In the genomic region with DNA sequence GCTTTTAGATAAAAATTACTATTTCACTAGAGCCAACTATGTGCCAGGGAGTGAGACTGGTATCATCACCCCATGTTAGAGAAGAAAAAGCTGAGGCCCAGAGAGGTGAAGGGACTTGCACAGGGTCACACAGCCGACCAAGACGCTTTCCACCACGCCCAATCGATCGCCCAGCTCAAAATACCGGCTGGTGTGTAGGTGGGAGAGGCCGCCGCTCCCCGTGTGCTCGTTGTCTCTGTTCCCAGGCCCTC, we compare ENCODE assay signal across 8 cellular contexts. TPM values are rescaled to one million over a fixed set of nuclear protein-coding genes. Genes with fewer than 3 reads are reported as not detected.
A peak's percentile ranks its signal among the peaks of the same experiment; 100 is the strongest.
DNase-seq lines count a peak whose midpoint lies in the region; ATAC-seq, FAIRE-seq and TF ChIP-seq lines count a peak whose summit lies in the region.

No MANE protein-coding gene starts in this region.

- no peak for TF ChIP-seq POLR2A in H1 (IDR thresholded peaks at IDR 0.05; ENCODE audit: control extremely low read depth in 1 of 2, low read depth in 2 of 2, low read length in 2 of 2)

- peak overlapping the region; percentile 84 to 91 (median 89) for H3K4me3 Mint-ChIP-seq in CD4-positive, CD25-positive, alpha-beta regulatory T cell
- H3K4me3 Mint-ChIP-seq in neural progenitor cell, result peak overlapping the region; percentile 82

- H3K9me3 ChIP-seq in CD4-positive, CD25-positive, alpha-beta regulatory T cell (ENCODE audit: control insufficient read depth in 2 of 2, low read length in 2 of 2), result peaks cover 5 to 6% of the 10 kb centered on the region in 2 experiments
- peaks cover 4% of the 10 kb centered on the region; the same call in 1 of the 2 replicates for H3K9me3 ChIP-seq in PC-9 (ENCODE audit: insufficient read depth, low read depth)
- no peaks in the 10 kb centered on the region for H3K9me3 ChIP-seq in H1 (ENCODE audit: insufficient read depth in 2 of 2, low read depth in 1 of 2, low read length in 1 of 2)
- no peaks in the 10 kb centered on the region for H3K9me3 ChIP-seq in neural progenitor cell (ENCODE audit: low read depth)

- H3K27ac Mint-ChIP-seq in CD4-positive, CD25-positive, alpha-beta regulatory T cell, result peak overlapping the region; percentile 95 to 99 (median 95)
- no peak overlapping the region for H3K27ac Mint-ChIP-seq in neural progenitor cell

- H3K4me2 ChIP-seq in PC-9, result peak overlapping the region; percentile 78
- H3K4me2 ChIP-seq in H1 (ENCODE audit: insufficient read depth in 1 of 2, low read depth in 2 of 2, low read length in 2 of 2), result peak overlapping the region; percentile 71 to 92
- H3K4me2 ChIP-seq in neural progenitor cell, result peak overlapping the region; percentile 83

- H2BK12ac ChIP-seq in H1 (ENCODE audit: low read depth, low read length), result no peak overlapping the region

- H3K4ac ChIP-seq in H1 (replicated peaks; ENCODE audit: insufficient read length, low read depth, low read length), result no peak overlapping the region

- H4K20me1 ChIP-seq in PC-9 (ENCODE audit: insufficient read depth) (no peaks in the 10 kb centered on the region), H1 (replicated peaks in 1 of 2; ENCODE audit: control insufficient read depth in 1 of 2, insufficient read depth in 2 of 2, low read length in 2 of 2) (no peaks in the 10 kb centered on the region), neural progenitor cell (ENCODE audit: low read depth) (peaks cover 6% of the 10 kb centered on the region)

- H4K91ac ChIP-seq in H1 (replicated peaks; ENCODE audit: insufficient read length, low read length), result peak overlapping the region; percentile 84

- peaks cover 32% of the 10 kb centered on the region for H3K4me1 ChIP-seq in CD4-positive, CD25-positive, alpha-beta regulatory T cell (ENCODE audit: control insufficient read depth, insufficient read depth, low read length, poor library complexity, severe bottlenecking)
- H3K4me1 ChIP-seq in PC-9 (replicated peaks; ENCODE audit: insufficient read depth) (peaks cover 4% of the 10 kb centered on the region; the same call in 1 of the 2 replicates), H1 (replicated peaks in 1 of 4; ENCODE audit: control insufficient read depth in 3 of 4, insufficient read depth in 4 of 4, low read length in 3 of 4) (peaks cover 0 to 13% (median 1%) of the 10 kb centered on the region in 4 experiments; a peak in 4 of 7 replicates), neural progenitor cell (peaks cover 8% of the 10 kb centered on the region)

- no peaks in the 10 kb centered on the region for H3K79me2 ChIP-seq in PC-9 (ENCODE audit: low read depth)
- H3K79me2 ChIP-seq in H1 (ENCODE audit: control insufficient read depth in 1 of 2, insufficient read depth in 2 of 2, low read length in 2 of 2), result no peaks in the 10 kb centered on the region
- no peaks in the 10 kb centered on the region for H3K79me2 ChIP-seq in neural progenitor cell (ENCODE audit: low read depth)

- H3K9ac ChIP-seq in H1 (replicated peaks in 1 of 4; ENCODE audit: extremely low read depth in 1 of 4, low read depth in 3 of 4, low read length in 3 of 4) (no peak overlapping the region; a peak in 1 of 7 replicates), neural progenitor cell (no peak overlapping the region)

- H2BK20ac ChIP-seq in H1 (ENCODE audit: low read length), result no peak overlapping the region

- H3K27me3 ChIP-seq in CD4-positive, CD25-positive, alpha-beta regulatory T cell (ENCODE audit: control insufficient read depth, insufficient read depth, low read length), result peaks cover 7% of the 10 kb centered on the region
- H3K27me3 ChIP-seq in PC-9 (ENCODE audit: insufficient read depth, low read depth) (no peaks in the 10 kb centered on the region), H1 (replicated peaks in 1 of 4; ENCODE audit: control insufficient read depth in 3 of 4, extremely low read depth in 1 of 4, insufficient read depth in 3 of 4, low read length in 3 of 4) (peaks cover 0 to 1% (median 0%) of the 10 kb centered on the region in 4 experiments; a peak in 2 of 7 replicates), neural progenitor cell (peaks cover 34% of the 10 kb centered on the region)

- H4K8ac ChIP-seq in H1 (ENCODE audit: extremely low read depth, insufficient read depth, low read length), result no peak overlapping the region

- TF ChIP-seq RAD21 in H1 (IDR thresholded peaks at IDR 0.05 in 1 of 2, conservative IDR thresholded peaks at IDR 0.05 in 1 of 2; ENCODE audit: low read depth in 2 of 2, low read length in 2 of 2), result no peak

- no peak overlapping the region for H3K18ac ChIP-seq in H1 (ENCODE audit: extremely low read depth, low read length)

- H2BK15ac ChIP-seq in H1 (ENCODE audit: low read length), result no peak overlapping the region

- H2BK5ac ChIP-seq in H1 (ENCODE audit: low read depth, low read length), result no peak overlapping the region

- intact Hi-C loops in PC-9 (cut with micrococcal nuclease; ENCODE audit: unreplicated experiment), result loop anchor here (5.0 kb wide), 1 partner anchor 39 kb away; a partner anchor contains a TSS

- peaks cover 9% of the 10 kb centered on the region for H3K27me3 Mint-ChIP-seq in CD4-positive, CD25-positive, alpha-beta regulatory T cell
- H3K27me3 Mint-ChIP-seq in neural progenitor cell (ENCODE audit: insufficient read depth, low read depth), result peaks cover 15% of the 10 kb centered on the region

- no peak overlapping the region for H3K23ac ChIP-seq in H1 (ENCODE audit: insufficient read length)

- POLR2A ChIA-PET in PC-9 (lab: Charles Lee; ENCODE audit: unreplicated experiment) (no interaction called here), H1 (lab: Charles Lee; ENCODE audit: partially characterized antibody) (interaction anchor here (0.8 to 1.2 kb wide), 2 partner anchors 9 to 200 kb away, joined by 3 to 4 read pairs; no protein-coding TSS in a partner anchor)

- H3K56ac ChIP-seq in H1 (replicated peaks; ENCODE audit: insufficient read length, low read depth, low read length), result no peak overlapping the region

- H3K36me3 Mint-ChIP-seq in CD4-positive, CD25-positive, alpha-beta regulatory T cell, result no peaks in the 10 kb centered on the region
- H3K36me3 Mint-ChIP-seq in neural progenitor cell, result no peaks in the 10 kb centered on the region

- BruUV-seq in PC-9 (replicated peaks; lab: Mats Ljungman, UMichigan), result no TSS peak

- H3K23me2 ChIP-seq in H1 (ENCODE audit: low read depth, low read length), result peaks cover 4% of the 10 kb centered on the region; the same call in 1 of the 2 replicates

- H3K4me3 ChIP-seq in CD4-positive, CD25-positive, alpha-beta regulatory T cell (ENCODE audit: low read depth, low read length), result peak overlapping the region; percentile 80
- H3K4me3 ChIP-seq in PC-9, result peak overlapping the region; percentile 69
- peak overlapping the region; percentile 55 to 88 (median 72) for H3K4me3 ChIP-seq in H1 (ENCODE audit: extremely low read depth in 1 of 4, insufficient read depth in 2 of 4, low read depth in 3 of 4, low read length in 4 of 4)
- H3K4me3 ChIP-seq in neural progenitor cell, result peak overlapping the region; percentile 81

- peak overlapping the region; percentile 7 for H4K5ac ChIP-seq in H1 (ENCODE audit: insufficient read length, low read depth, low read length)

- no peak overlapping the region for H2AK5ac ChIP-seq in H1 (ENCODE audit: low read depth, low read length)

- H3F3A ChIP-seq in PC-9 (ENCODE audit: insufficient read depth, low read depth) (peaks cover 18% of the 10 kb centered on the region; the same call in 1 of the 2 replicates), neural progenitor cell (ENCODE audit: low read depth) (peaks cover 22% of the 10 kb centered on the region)

- H3K4me1 Mint-ChIP-seq in CD4-positive, CD25-positive, alpha-beta regulatory T cell, result peaks cover 12 to 61% (median 42%) of the 10 kb centered on the region in 4 donors
- H3K4me1 Mint-ChIP-seq in neural progenitor cell, result peaks cover 11% of the 10 kb centered on the region

- FAIRE-seq in H1 (lab: Jason Lieb, UNC), result no peak

- ATAC-seq in CD4-positive, CD25-positive, alpha-beta regulatory T cell (ENCODE audit: low read depth in 2 of 2), result no peak
- no peak for ATAC-seq in HG03521 (IDR thresholded peaks at IDR 0.05; ENCODE audit: unreplicated experiment)

- no peaks in the 10 kb centered on the region for H3K36me3 ChIP-seq in CD4-positive, CD25-positive, alpha-beta regulatory T cell (ENCODE audit: control insufficient read depth, insufficient read depth, low read length)
- H3K36me3 ChIP-seq in PC-9 (ENCODE audit: low read depth), result no peaks in the 10 kb centered on the region
- no peaks in the 10 kb centered on the region for H3K36me3 ChIP-seq in H1 (ENCODE audit: control insufficient read depth in 2 of 4, insufficient read depth in 4 of 4, low read length in 3 of 4)
- no peaks in the 10 kb centered on the region for H3K36me3 ChIP-seq in neural progenitor cell

- 4% methylated on average over 10 of the region's 10 CpGs; no CpG with 5 or more reads in 1 of the 2 experiments for WGBS in H1 (ENCODE audit: extremely low coverage in 1 of 2, insufficient coverage in 1 of 2, insufficient read length in 1 of 2, insufficient replicate concordance in 2 of 2, low coverage in 1 of 2, low lambda C conversion rate in 2 of 2, missing lambda C conversion rate in 1 of 2), 2 experiments

- peak overlapping the region; percentile 78 for H3K27ac ChIP-seq in CD4-positive, CD25-positive, alpha-beta regulatory T cell (ENCODE audit: insufficient read depth, low read length, poor library complexity, severe bottlenecking)
- H3K27ac ChIP-seq in PC-9, result no peak overlapping the region
- H3K27ac ChIP-seq in H1 (ENCODE audit: low read depth, low read length), result no peak overlapping the region
- no peak overlapping the region for H3K27ac ChIP-seq in neural progenitor cell

- DNase-seq in CD4-positive, CD25-positive, alpha-beta regulatory T cell, result no peak
- DNase-seq in PC-9 (no peak), H1 (ENCODE audit: low read depth in 1 of 2, low spot score in 2 of 2) (no peak), neural progenitor cell (ENCODE audit: low spot score) (no peak), epidermal melanocyte (ENCODE audit: insufficient read length, low spot score) (no peak), NCI-H82 (lab: John Stamatoyannopoulos, UW) (no peak)
- DNase-seq in stimulated activated CD4-positive, alpha-beta T cell treated with anti-CD3 and anti-CD28 coated beads, Interleukin-4, amount 100 ng/mL, for 24 hours, result no peak

- H3K9me2 ChIP-seq in PC-9 (ENCODE audit: insufficient read depth), result no peaks in the 10 kb centered on the region

- H2AFZ ChIP-seq in PC-9 (peak overlapping the region; percentile 91), H1 (ENCODE audit: low read length) (peak overlapping the region; percentile 79), neural progenitor cell (replicated peaks) (peak overlapping the region; percentile 90)

- H3K9me3 Mint-ChIP-seq in CD4-positive, CD25-positive, alpha-beta regulatory T cell, result no peaks in the 10 kb centered on the region
- peaks cover 3% of the 10 kb centered on the region for H3K9me3 Mint-ChIP-seq in neural progenitor cell

- CTCF ChIA-PET in PC-9 (lab: Charles Lee) (no interaction called here), H1 (lab: Charles Lee; ENCODE audit: partially characterized antibody) (interaction anchor here (1.0 to 1.5 kb wide), 3 partner anchors 18 to 171 kb away, joined by 3 to 7 read pairs (median 3); no protein-coding TSS in a partner anchor)

- no peak overlapping the region for H2BK120ac ChIP-seq in H1 (replicated peaks; ENCODE audit: low read depth, low read length)

- TF ChIP-seq CTCF in PC-9 (conservative IDR thresholded peaks at IDR 0.05), result no peak
- TF ChIP-seq CTCF in H1 (IDR thresholded peaks at IDR 0.05; ENCODE audit: control extremely low read depth in 1 of 3, insufficient read depth in 1 of 3, low read depth in 1 of 3, low read length in 3 of 3), result no peak
- TF ChIP-seq CTCF in neural progenitor cell (IDR thresholded peaks at IDR 0.05), result no peak

- no peak for TF ChIP-seq EP300 in H1 (IDR thresholded peaks at IDR 0.05; ENCODE audit: borderline replicate concordance in 1 of 2, low read depth in 2 of 2, low read length in 2 of 2)

- H3K79me1 ChIP-seq in H1 (ENCODE audit: low read depth, low read length), result no peaks in the 10 kb centered on the region

- no peak overlapping the region for H3K14ac ChIP-seq in H1 (ENCODE audit: insufficient read length)

RNA-seq across cellular contexts. Expression of a gene that starts 0.3 kb away (rescaled TPM):
- total RNA-seq in CD4-positive, CD25-positive, alpha-beta regulatory T cell, result 7.5 TPM
- polyA plus RNA-seq in CD4-positive, CD25-positive, alpha-beta regulatory T cell, result 1 to 10 TPM in 3 of 4 donors, under 1 TPM in 1; 0.97 to 4.1 (median 3.1) TPM
- total RNA-seq in PC-9 (2021) (3.4 and 4.0 TPM in 2 replicates), neural progenitor cell (ENCODE audit: low replicate concordance) (0.43 and 0.90 TPM in 2 replicates)
- 4.0 and 4.9 TPM in 2 replicates for total RNA-seq in H1 (2021; fragmentation: NEBNext Ultra II Directional; extraction: Animal tissue kit (Norgen Biotek cat#: 25700))
- 0.98 and 1.5 TPM in 2 replicates for polyA plus RNA-seq in H1 (2011; rRNA removed)
- 1.0 TPM for polyA plus RNA-seq in H1 (2011; cell fraction: cytosol; rRNA removed)
- polyA plus RNA-seq in H1 (2011; cell fraction: nucleus; rRNA removed), result 2.5 TPM
- 2.0 to 3.4 TPM (median 3.1 TPM) in 4 replicates for polyA plus RNA-seq in H1 (2012, experiment 1 of 2)
- polyA plus RNA-seq in H1 (2012, experiment 2 of 2), result 2.5 TPM
- polyA plus RNA-seq in H1 (2013, experiment 1 of 2), result 1.8 TPM
- 1.7 TPM for polyA plus RNA-seq in H1 (2013, experiment 2 of 2)
- 0.50 and 0.59 TPM in 2 replicates for polyA minus RNA-seq in H1 (2011; rRNA and poly(A)+ RNA removed)
- polyA minus RNA-seq in H1 (2011; cell fraction: cytosol; rRNA and poly(A)+ RNA removed), result 1.2 TPM
- polyA minus RNA-seq in H1 (2011; cell fraction: nucleus; rRNA and poly(A)+ RNA removed), result 2.1 TPM

RNA-seq across cellular contexts. Expression of a gene that starts 40.0 kb away (rescaled TPM):
- total RNA-seq in CD4-positive, CD25-positive, alpha-beta regulatory T cell, result not detected
- under 1 TPM in 1 of 4 donors, not detected in 3; 0.46 TPM for polyA plus RNA-seq in CD4-positive, CD25-positive, alpha-beta regulatory T cell
- 0.60 TPM in 1 of 2 replicates, not detected in the other for total RNA-seq in PC-9 (2021)
- 0.26 and 0.48 TPM in 2 replicates for total RNA-seq in H1 (2021; fragmentation: NEBNext Ultra II Directional; extraction: Animal tissue kit (Norgen Biotek cat#: 25700))
- polyA plus RNA-seq in H1 (2011; rRNA removed), result 0.06 TPM in 1 of 2 replicates, not detected in the other
- polyA plus RNA-seq in H1 (2011; cell fraction: cytosol; rRNA removed), result 0.13 TPM
- polyA plus RNA-seq in H1 (2011; cell fraction: nucleus; rRNA removed), result 0.06 TPM
- 0.16 TPM in 1 of 4 replicates, not detected in the others for polyA plus RNA-seq in H1 (2012, experiment 1 of 2)
- polyA plus RNA-seq in H1 (2012, experiment 2 of 2), result not detected
- 0.16 TPM for polyA plus RNA-seq in H1 (2013, experiment 1 of 2)
- 0.07 TPM for polyA plus RNA-seq in H1 (2013, experiment 2 of 2)
- polyA minus RNA-seq in H1 (2011; rRNA and poly(A)+ RNA removed), result 0.56 TPM in 1 of 2 replicates, not detected in the other
- not detected for polyA minus RNA-seq in H1 (2011; cell fraction: cytosol; rRNA and poly(A)+ RNA removed)
- not detected for polyA minus RNA-seq in H1 (2011; cell fraction: nucleus; rRNA and poly(A)+ RNA removed)
- not detected in 2 replicates for total RNA-seq in neural progenitor cell (ENCODE audit: low replicate concordance)
